Comparison of ENCODE assay signal across 19 cellular contexts in the genomic region with DNA sequence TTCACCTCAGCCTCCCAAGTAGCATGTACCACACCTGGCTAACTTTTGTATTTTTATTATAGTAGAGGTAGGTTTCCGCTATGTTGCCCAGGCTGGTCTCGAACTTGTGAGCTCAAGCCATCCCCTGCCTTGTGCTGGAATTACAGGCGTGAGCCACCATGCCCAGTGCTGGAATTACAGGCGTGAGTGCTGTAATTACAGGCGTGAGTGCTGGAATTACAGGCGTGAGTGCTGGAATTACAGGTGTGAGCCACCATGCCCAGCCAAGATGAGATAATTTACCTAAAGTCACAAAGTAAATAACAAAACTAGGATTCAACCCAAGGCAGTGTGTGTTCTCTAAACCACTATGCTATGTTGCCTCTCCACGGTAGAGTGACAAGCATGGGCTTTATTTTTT. TPM values are rescaled to one million over a fixed set of nuclear protein-coding genes. Genes with fewer than 3 reads are reported as not detected.
DNase-seq lines count a peak whose midpoint lies in the region; ATAC-seq, FAIRE-seq and TF ChIP-seq lines count a peak whose summit lies in the region.
"Had no signal": no experiment of that assay in that cellular context is flagged by ENCODE, and none has a peak within 500 bp of the region (broad histone marks: within the 10 kb centered on the region; RNA-seq: fewer than 3 reads in every experiment).

No MANE protein-coding gene starts in this region.

- intact Hi-C loops in K562 (cut with micrococcal nuclease) = loop anchor here (5.0 kb wide), 2 partner anchors 200 to 300 kb away; partner anchors contain the start of gene SLC3A2
- intact Hi-C loops in mucosa of descending colon (cut with DNase I, micrococcal nuclease) = no loop called here

- POLR2A ChIA-PET in HEK293 (lab: Yijun Ruan, JAX) = interaction anchor here (0.6 to 0.7 kb wide), 2 partner anchors 9 to 12 kb away, joined by 3 to 4 read pairs; no protein-coding TSS in a partner anchor
- POLR2A ChIA-PET in K562 (lab: Yijun Ruan, JAX) = interaction anchor here (0.5 to 2.9 kb wide), 4 partner anchors 10 to 91 kb away, joined by 3 to 17 read pairs (median 6); partner anchors contain the start of genes C11orf98, CSKMT, LBHD1 and TUT1

- H2AFZ ChIP-seq in K562 (ENCODE audit: low read depth, low read length) = peak overlapping the region; percentile 71

- H3K4me2 ChIP-seq in K562 (ENCODE audit: insufficient read depth, low read length) = no peak overlapping the region
- H3K4me2 ChIP-seq: BLaER1 had no signal

- TF ChIP-seq EP300 in K562 (IDR thresholded peaks at IDR 0.05; ENCODE audit: low read length) = no peak

- H3K4me3 ChIP-seq in HEK293 (ENCODE audit: low read depth, low read length) (no peak overlapping the region), K562 (no peak overlapping the region), mucosa of descending colon (no peak overlapping the region)
- H3K4me3 ChIP-seq: BLaER1 had no signal

- TF ChIP-seq CTCF in 22Rv1 (IDR thresholded peaks at IDR 0.05) (no peak), HEK293 (tag by site-specific recombination; IDR thresholded peaks at IDR 0.05) (no peak), K562 (IDR thresholded peaks at IDR 0.05 in 2 of 3, conservative IDR thresholded peaks at IDR 0.05 in 1 of 3; ENCODE audit: insufficient read depth in 2 of 3, low read depth in 1 of 3, low read length in 3 of 3) (no peak), mucosa of descending colon (IDR thresholded peaks at IDR 0.05) (no peak)

- no peaks in the 10 kb centered on the region for H4K20me1 ChIP-seq in K562 (replicated peaks; ENCODE audit: control insufficient read depth, insufficient read depth, low read length)

- H3K9me1 ChIP-seq in K562 (ENCODE audit: control insufficient read depth, insufficient read depth, low read length) = no peaks in the 10 kb centered on the region

- H3K27ac ChIP-seq in 22Rv1 = peak overlapping the region; percentile 39
- no peak overlapping the region for H3K27ac ChIP-seq in HEK293 (ENCODE audit: extremely low read depth, low read depth, low read length)
- H3K27ac ChIP-seq in K562 (ENCODE audit: extremely low read depth, low read depth, low read length) = peak overlapping the region; percentile 67
- H3K27ac ChIP-seq: BLaER1 had no signal

- peaks cover 19% of the 10 kb centered on the region for H3K79me2 ChIP-seq in K562 (ENCODE audit: control insufficient read depth, insufficient read depth, low read length)

- no TSS peak for BruUV-seq in K562 (replicated peaks; lab: Mats Ljungman, UMichigan)

- TF ChIP-seq POLR2A in K562 (conservative IDR thresholded peaks at IDR 0.05) = no peak

- CTCF ChIA-PET in HEK293 (lab: Yijun Ruan, JAX) = interaction anchor here (4.5 kb wide), 1 partner anchor 12 kb away, joined by 46 read pairs; no protein-coding TSS in a partner anchor
- CTCF ChIA-PET in K562 (lab: Yijun Ruan, JAX; ENCODE audit: low intra/inter-chr PET ratio) = no interaction called here

- H3K9me3 ChIP-seq in HEK293 (ENCODE audit: control insufficient read depth, insufficient read depth, low read depth, low read length) (no peaks in the 10 kb centered on the region), K562 (replicated peaks; ENCODE audit: control insufficient read depth, insufficient read depth, low read depth, low read length) (no peaks in the 10 kb centered on the region), mucosa of descending colon (no peaks in the 10 kb centered on the region)
- H3K9me3 ChIP-seq: BLaER1 had no signal

- ATAC-seq in K562 = no peak
- peak; percentile 73 for ATAC-seq in mucosa of descending colon
- ATAC-seq: HCT116, HepG2 had no signal

- DNase-seq in K562 (ENCODE audit: extremely low read depth in 1 of 4, low spot score in 3 of 4) (no peak), mucosa of descending colon (peak; percentile 52 to 74 (median 68)), GDM1 (lab: John Stamatoyannopoulos, UW) (no peak), ureter (ENCODE audit: low spot score) (no peak), HUDEP-2 (lab: John Stamatoyannopoulos, UW; ENCODE audit: unreplicated experiment in 76 of 76) (no peak)
- DNase-seq: CD4-positive, alpha-beta memory T cell; DMS153; DMS79; GF-D8; GOT3; H7 had no signal

- no peaks in the 10 kb centered on the region for H3K27me3 ChIP-seq in K562 (ENCODE audit: control insufficient read depth in 2 of 2, insufficient read depth in 2 of 2, low read length in 2 of 2)
- H3K27me3 ChIP-seq: BLaER1 had no signal

- H3K4me1 ChIP-seq in HEK293 (ENCODE audit: control insufficient read depth, insufficient read depth, low read length) (peaks cover 6% of the 10 kb centered on the region), K562 (replicated peaks in 1 of 2; ENCODE audit: control insufficient read depth in 2 of 2, insufficient read depth in 2 of 2, low read length in 2 of 2) (peaks cover 16 to 34% of the 10 kb centered on the region in 2 experiments; a peak in 4 of 5 replicates), mucosa of descending colon (ENCODE audit: low read depth) (peaks cover 18% of the 10 kb centered on the region)

- no peak for FAIRE-seq in K562 (lab: Jason Lieb, UNC)
- FAIRE-seq: HepG2, HTR-8/SVneo had no signal

- TF ChIP-seq RAD21 in K562 (CRISPR knock-in tag; conservative IDR thresholded peaks at IDR 0.05 in 1 of 2, IDR thresholded peaks at IDR 0.05 in 1 of 2) = no peak

- 79% methylated on average over 7 of the region's 7 CpGs for WGBS in K562 (ENCODE audit: insufficient coverage, low coverage, missing lambda C conversion rate)

- in situ Hi-C loops in K562 (cut with MboI) = no loop called here

- peak overlapping the region in 1 of 2 experiments; percentile 41; a peak in 1 of 4 replicates for H3K9ac ChIP-seq in K562 (ENCODE audit: insufficient read depth in 1 of 2, low read depth in 2 of 2, low read length in 2 of 2)
- H3K9ac ChIP-seq: BLaER1 had no signal

- H3K36me3 ChIP-seq in HEK293 (ENCODE audit: control insufficient read depth in 2 of 2, insufficient read depth in 1 of 2, low read length in 2 of 2) = peaks cover 0 to 5% of the 10 kb centered on the region in 2 experiments; a peak in 1 of 3 replicates
- peaks cover 8% of the 10 kb centered on the region for H3K36me3 ChIP-seq in K562 (ENCODE audit: control insufficient read depth, insufficient read depth, low read length)
- H3K36me3 ChIP-seq in mucosa of descending colon (ENCODE audit: low read depth) = no peaks in the 10 kb centered on the region

RNA-seq across cellular contexts. Expression of gene UBXN1, which starts 3.6 kb away (rescaled TPM):
- 80.1 and 97.1 TPM in 2 replicates for total RNA-seq in K562 (2011; cell fraction: chromatin; rRNA removed; ENCODE audit: low replicate concordance)
- total RNA-seq in K562 (2011; cell fraction: nucleolus; rRNA removed) = 76.6 and 77.4 TPM in 2 replicates
- total RNA-seq in K562 (2011; cell fraction: nucleoplasm; rRNA removed) = 77.6 and 81.7 TPM in 2 replicates
- total RNA-seq in K562 (2014; rRNA removed) = 222 and 263 TPM in 2 replicates
- 43.2 and 52.3 TPM in 2 replicates for total RNA-seq in K562 (2014; rRNA removed; fragmentation: Illumina TruSeq; extraction: Trizol)
- 99.7 and 99.8 TPM in 2 replicates for total RNA-seq in K562 (2015; rRNA removed; fragmentation: Illumina TruSeq; extraction: Trizol)
- total RNA-seq in K562 (2021) = 128 and 152 TPM in 2 replicates
- polyA plus RNA-seq in K562 (2011; rRNA removed) = 56.3 and 66.1 TPM in 2 replicates
- 91.6 and 116 TPM in 2 replicates for polyA plus RNA-seq in K562 (2011; cell fraction: cytosol; rRNA removed)
- polyA plus RNA-seq in K562 (2011; cell fraction: nucleus; rRNA removed) = 121 and 135 TPM in 2 replicates
- 113 and 236 TPM in 2 replicates for polyA plus RNA-seq in K562 (2012)
- polyA plus RNA-seq in K562 (2014; fragmentation: Illumina TruSeq; extraction: Trizol) = 141 and 145 TPM in 2 replicates
- 10 to 100 TPM in 1 of 2 experiments, 1 to 10 TPM in 1; 4.8 to 10.4 TPM for polyA plus RNA-seq in K562 (2014; fragmentation: Nextera tagmentation; extraction: Ambion mirVana)
- 205 and 241 TPM in 2 replicates for polyA plus RNA-seq in K562 (2014; rRNA removed)
- 68.8 and 75.4 TPM in 2 replicates for polyA minus RNA-seq in K562 (2011; rRNA and poly(A)+ RNA removed)
- 36.9 and 47.7 TPM in 2 replicates for polyA minus RNA-seq in K562 (2011; cell fraction: cytosol; rRNA and poly(A)+ RNA removed)
- polyA minus RNA-seq in K562 (2011; cell fraction: nucleus; rRNA and poly(A)+ RNA removed) = 37.6 and 51.0 TPM in 2 replicates
- total RNA-seq in mucosa of descending colon = 100 to 1,000 TPM in 1 of 3 donors, 10 to 100 TPM in 2; 79.2 to 138 (median 87.3) TPM
- 90.5 TPM for total RNA-seq in ureter

RNA-seq across cellular contexts. Expression of gene LRRN4CL, which starts 6.8 kb away (rescaled TPM):
- 0.60 and 2.0 TPM in 2 replicates for total RNA-seq in K562 (2011; cell fraction: chromatin; rRNA removed; ENCODE audit: low replicate concordance)
- total RNA-seq in K562 (2011; cell fraction: nucleolus; rRNA removed) = 1.3 and 1.4 TPM in 2 replicates
- total RNA-seq in K562 (2011; cell fraction: nucleoplasm; rRNA removed) = 1.4 and 1.5 TPM in 2 replicates
- total RNA-seq in K562 (2014; rRNA removed) = 0.05 and 0.12 TPM in 2 replicates
- total RNA-seq in K562 (2014; rRNA removed; fragmentation: Illumina TruSeq; extraction: Trizol) = 0.04 TPM in 1 of 2 replicates, not detected in the other
- 0.11 TPM in 2 replicates for total RNA-seq in K562 (2015; rRNA removed; fragmentation: Illumina TruSeq; extraction: Trizol)
- total RNA-seq in K562 (2021) = 0.07 and 0.22 TPM in 2 replicates
- 0.08 TPM in 1 of 2 replicates, not detected in the other for polyA plus RNA-seq in K562 (2011; rRNA removed)
- polyA plus RNA-seq in K562 (2011; cell fraction: cytosol; rRNA removed) = 0.03 TPM in 1 of 2 replicates, not detected in the other
- polyA plus RNA-seq in K562 (2011; cell fraction: nucleus; rRNA removed) = 0.34 and 0.55 TPM in 2 replicates
- 0.09 and 0.15 TPM in 2 replicates for polyA plus RNA-seq in K562 (2012)
- 0.06 TPM in 1 of 2 replicates, not detected in the other for polyA plus RNA-seq in K562 (2014; fragmentation: Illumina TruSeq; extraction: Trizol)
- polyA plus RNA-seq in K562 (2014; fragmentation: Nextera tagmentation; extraction: Ambion mirVana) = not detected
- 0.03 and 0.13 TPM in 2 replicates for polyA plus RNA-seq in K562 (2014; rRNA removed)
- 0.18 and 0.27 TPM in 2 replicates for polyA minus RNA-seq in K562 (2011; rRNA and poly(A)+ RNA removed)
- not detected in 2 replicates for polyA minus RNA-seq in K562 (2011; cell fraction: cytosol; rRNA and poly(A)+ RNA removed)
- 0.56 and 1.1 TPM in 2 replicates for polyA minus RNA-seq in K562 (2011; cell fraction: nucleus; rRNA and poly(A)+ RNA removed)
- 10 to 100 TPM in 1 of 3 donors, 1 to 10 TPM in 2; 1.2 to 11.5 (median 5.6) TPM for total RNA-seq in mucosa of descending colon
- total RNA-seq in ureter = 5.0 TPM
- total RNA-seq: Daoy had no signal
- polyA plus RNA-seq: CD14-positive monocyte; CD4-positive, alpha-beta memory T cell; HepG2 had no signal

RNA-seq across cellular contexts. Expression of gene LBHD1, which starts 10.5 kb away (rescaled TPM):
- 126 and 176 TPM in 2 replicates for total RNA-seq in K562 (2011; cell fraction: chromatin; rRNA removed; ENCODE audit: low replicate concordance)
- 100 and 114 TPM in 2 replicates for total RNA-seq in K562 (2011; cell fraction: nucleolus; rRNA removed)
- total RNA-seq in K562 (2011; cell fraction: nucleoplasm; rRNA removed) = 124 and 129 TPM in 2 replicates
- total RNA-seq in K562 (2014; rRNA removed) = 10.0 and 11.3 TPM in 2 replicates
- total RNA-seq in K562 (2014; rRNA removed; fragmentation: Illumina TruSeq; extraction: Trizol) = 12.5 and 13.4 TPM in 2 replicates
- total RNA-seq in K562 (2015; rRNA removed; fragmentation: Illumina TruSeq; extraction: Trizol) = 9.7 and 10.8 TPM in 2 replicates
- total RNA-seq in K562 (2021) = 16.8 and 20.5 TPM in 2 replicates
- 28.0 and 45.4 TPM in 2 replicates for polyA plus RNA-seq in K562 (2011; rRNA removed)
- polyA plus RNA-seq in K562 (2011; cell fraction: cytosol; rRNA removed) = 13.2 and 31.7 TPM in 2 replicates
- 119 and 158 TPM in 2 replicates for polyA plus RNA-seq in K562 (2011; cell fraction: nucleus; rRNA removed)
- polyA plus RNA-seq in K562 (2012) = 10.6 and 14.7 TPM in 2 replicates
- 14.8 and 16.0 TPM in 2 replicates for polyA plus RNA-seq in K562 (2014; fragmentation: Illumina TruSeq; extraction: Trizol)
- 1 to 10 TPM; 2.6 to 6.9 TPM for polyA plus RNA-seq in K562 (2014; fragmentation: Nextera tagmentation; extraction: Ambion mirVana)
- polyA plus RNA-seq in K562 (2014; rRNA removed) = 15.3 and 17.1 TPM in 2 replicates
- polyA minus RNA-seq in K562 (2011; rRNA and poly(A)+ RNA removed) = 18.9 and 27.0 TPM in 2 replicates
- 14.9 and 20.0 TPM in 2 replicates for polyA minus RNA-seq in K562 (2011; cell fraction: cytosol; rRNA and poly(A)+ RNA removed)
- 31.8 and 56.5 TPM in 2 replicates for polyA minus RNA-seq in K562 (2011; cell fraction: nucleus; rRNA and poly(A)+ RNA removed)
- 10 to 100 TPM in 2 of 3 donors, 1 to 10 TPM in 1; 7.4 to 10.6 (median 10.6) TPM for total RNA-seq in mucosa of descending colon
- 9.8 TPM for total RNA-seq in ureter

RNA-seq across cellular contexts. Expression of gene UQCC3, which starts 11.0 kb away (rescaled TPM):
- total RNA-seq in K562 (2011; cell fraction: chromatin; rRNA removed; ENCODE audit: low replicate concordance) = 7.4 and 13.2 TPM in 2 replicates
- total RNA-seq in K562 (2011; cell fraction: nucleolus; rRNA removed) = 25.3 and 26.8 TPM in 2 replicates
- total RNA-seq in K562 (2011; cell fraction: nucleoplasm; rRNA removed) = 18.3 and 21.1 TPM in 2 replicates
- total RNA-seq in K562 (2014; rRNA removed) (44.3 and 57.3 TPM in 2 replicates), K562 (2014; rRNA removed; fragmentation: Illumina TruSeq; extraction: Trizol) (2.4 and 3.9 TPM in 2 replicates), K562 (2015; rRNA removed; fragmentation: Illumina TruSeq; extraction: Trizol) (13.4 and 14.3 TPM in 2 replicates), K562 (2021) (21.8 and 23.0 TPM in 2 replicates), mucosa of descending colon (10 to 100 TPM in 2 of 3 donors, 1 to 10 TPM in 1; 9.0 to 12.1 (median 10.8) TPM), ureter (6.6 TPM)
- polyA plus RNA-seq in K562 (2011; rRNA removed) (8.0 and 10.6 TPM in 2 replicates), K562 (2014; fragmentation: Illumina TruSeq; extraction: Trizol) (3.3 and 8.5 TPM in 2 replicates), K562 (2014; fragmentation: Nextera tagmentation; extraction: Ambion mirVana) (1 to 10 TPM; 4.8 to 7.6 TPM), K562 (2014; rRNA removed) (31.3 and 42.7 TPM in 2 replicates)
- 15.6 and 23.7 TPM in 2 replicates for polyA plus RNA-seq in K562 (2011; cell fraction: cytosol; rRNA removed)
- 9.2 and 10.1 TPM in 2 replicates for polyA plus RNA-seq in K562 (2011; cell fraction: nucleus; rRNA removed)
- polyA plus RNA-seq in K562 (2012) = 16.8 and 18.4 TPM in 2 replicates
- 3.4 and 3.8 TPM in 2 replicates for polyA minus RNA-seq in K562 (2011; rRNA and poly(A)+ RNA removed)
- 5.2 and 6.6 TPM in 2 replicates for polyA minus RNA-seq in K562 (2011; cell fraction: cytosol; rRNA and poly(A)+ RNA removed)
- polyA minus RNA-seq in K562 (2011; cell fraction: nucleus; rRNA and poly(A)+ RNA removed) = 5.5 and 8.6 TPM in 2 replicates

RNA-seq across cellular contexts. Expression of gene CSKMT, which starts 17.4 kb away (rescaled TPM):
- total RNA-seq in K562 (2011; cell fraction: chromatin; rRNA removed; ENCODE audit: low replicate concordance) = 29.6 and 84.4 TPM in 2 replicates
- total RNA-seq in K562 (2011; cell fraction: nucleolus; rRNA removed) = 164 and 176 TPM in 2 replicates
- total RNA-seq in K562 (2011; cell fraction: nucleoplasm; rRNA removed) = 111 and 137 TPM in 2 replicates
- total RNA-seq in K562 (2014; rRNA removed) (21.5 and 36.5 TPM in 2 replicates), K562 (2014; rRNA removed; fragmentation: Illumina TruSeq; extraction: Trizol) (31.8 and 72.8 TPM in 2 replicates), K562 (2015; rRNA removed; fragmentation: Illumina TruSeq; extraction: Trizol) (105 and 108 TPM in 2 replicates), K562 (2021) (65.1 and 65.2 TPM in 2 replicates), mucosa of descending colon (10 to 100 TPM; 11.6 to 18.6 (median 13.3) TPM), ureter (20.7 TPM)
- polyA plus RNA-seq in K562 (2011; rRNA removed) (10.3 and 13.6 TPM in 2 replicates), K562 (2014; fragmentation: Illumina TruSeq; extraction: Trizol) (12.7 and 15.3 TPM in 2 replicates), K562 (2014; fragmentation: Nextera tagmentation; extraction: Ambion mirVana) (10 to 100 TPM; 26.4 to 31.8 TPM), K562 (2014; rRNA removed) (27.2 and 34.1 TPM in 2 replicates)
- 25.7 and 34.0 TPM in 2 replicates for polyA plus RNA-seq in K562 (2011; cell fraction: cytosol; rRNA removed)
- polyA plus RNA-seq in K562 (2011; cell fraction: nucleus; rRNA removed) = 37.0 and 50.1 TPM in 2 replicates
- 16.8 and 35.5 TPM in 2 replicates for polyA plus RNA-seq in K562 (2012)
- polyA minus RNA-seq in K562 (2011; rRNA and poly(A)+ RNA removed) = 14.7 and 14.8 TPM in 2 replicates
- polyA minus RNA-seq in K562 (2011; cell fraction: cytosol; rRNA and poly(A)+ RNA removed) = 43.4 and 96.5 TPM in 2 replicates
- polyA minus RNA-seq in K562 (2011; cell fraction: nucleus; rRNA and poly(A)+ RNA removed) = 110 and 160 TPM in 2 replicates

Comparison
In these comparisons a context has a peak if more than half of its experiments do, and no peak if none do; other contexts are left out.
1. DNase-seq: peak in mucosa of descending colon (3 of 3); none in K562 (0 of 4), GDM1 (single experiment), ureter (single experiment) and HUDEP-2 (0 of 76).